In genomic region chr3:38083254-38083653, GRCh38 we compare ENCODE assay signal across 5 cellular contexts. TPM values are rescaled to one million over a fixed set of nuclear protein-coding genes. Genes with fewer than 3 reads are reported as not detected.
"Had no signal": no experiment of that assay in that cellular context is flagged by ENCODE, and none has a peak within 500 bp of the region (broad histone marks: within the 10 kb centered on the region; RNA-seq: fewer than 3 reads in every experiment).

No MANE protein-coding gene starts in this region.

RNA-seq across cellular contexts. Expression of gene DLEC1, which starts 44.2 kb away (rescaled TPM):
- total RNA-seq: PC-3, RPMI7951, SJCRH30, SJSA1, SK-MEL-5 had no signal
